In genomic region chrX:107556967-107557366, GRCh38 we compare ENCODE assay signal across 25 cellular contexts.
A peak's percentile ranks its signal among the peaks of the same experiment; 100 is the strongest.
DNase-seq lines count a peak whose midpoint lies in the region; ATAC-seq, FAIRE-seq and TF ChIP-seq lines count a peak whose summit lies in the region.
"Had no signal": no experiment of that assay in that cellular context is flagged by ENCODE, and none has a peak within 500 bp of the region (broad histone marks: within the 10 kb centered on the region; RNA-seq: fewer than 3 reads in every experiment).

No MANE protein-coding gene starts in this region.

- no peak for TF ChIP-seq RAD21 in HepG2 (CRISPR knock-in tag; IDR thresholded peaks at IDR 0.05)
- no peak for TF ChIP-seq RAD21 in GM12878 (IDR thresholded peaks at IDR 0.05; ENCODE audit: insufficient read depth, low read depth, low read length)

- POLR2A ChIA-PET in HepG2 (lab: Yijun Ruan, JAX), result no interaction called here
- POLR2A ChIA-PET in GM12878 (lab: Charles Lee), result no interaction called here
- POLR2A ChIA-PET in PC-3 (lab: Charles Lee; ENCODE audit: unreplicated experiment), result no interaction called here

- H3K79me2 ChIP-seq in HepG2 (ENCODE audit: insufficient read depth, low read length) (no peaks in the 10 kb centered on the region), GM12878 (ENCODE audit: control insufficient read depth, insufficient read depth, low read length) (no peaks in the 10 kb centered on the region), PC-3 (ENCODE audit: low read length) (no peaks in the 10 kb centered on the region)

- H3K27ac ChIP-seq in HepG2 (ENCODE audit: extremely low read length, insufficient read depth, low read length) (no peak overlapping the region), right lobe of liver (no peak overlapping the region), GM12878 (ENCODE audit: control insufficient read depth, insufficient read depth) (no peak overlapping the region), PC-3 (ENCODE audit: low read length) (no peak overlapping the region)
- H3K27ac ChIP-seq: 22Rv1; BLaER1 treated with 17β-estradiol and CSF1 and Interleukin-3, amounts not matched to agents 10 nM and 100 nM had no signal

- H4K20me1 ChIP-seq in HepG2 (ENCODE audit: insufficient read depth, low read length), result no peaks in the 10 kb centered on the region
- no peaks in the 10 kb centered on the region for H4K20me1 ChIP-seq in GM12878 (ENCODE audit: control insufficient read depth, insufficient read depth)
- no peaks in the 10 kb centered on the region for H4K20me1 ChIP-seq in PC-3 (ENCODE audit: low read length)

- no peak for TF ChIP-seq EP300 in HepG2 (IDR thresholded peaks at IDR 0.05; ENCODE audit: low read depth in 2 of 2, low read length in 2 of 2)
- TF ChIP-seq EP300 in HepG2 (CRISPR knock-in tag; IDR thresholded peaks at IDR 0.05; ENCODE audit: borderline replicate concordance), result no peak
- TF ChIP-seq EP300 in GM12878 (IDR thresholded peaks at IDR 0.05; ENCODE audit: borderline replicate concordance in 1 of 2, control insufficient read depth in 1 of 2, low read depth in 2 of 2, low read length in 2 of 2), result no peak

- SMC1A ChIA-PET in GM12878 (lab: Charles Lee; ENCODE audit: uncharacterized antibody, unreplicated experiment), result no interaction called here

- H3K9ac ChIP-seq in HepG2 (ENCODE audit: insufficient read depth, low read depth, low read length), result no peak overlapping the region
- no peak overlapping the region for H3K9ac ChIP-seq in GM12878 (ENCODE audit: control insufficient read depth, insufficient read depth, low read length)
- no peak overlapping the region for H3K9ac ChIP-seq in PC-3 (ENCODE audit: low read length)
- H3K9ac ChIP-seq: BLaER1 treated with 17β-estradiol and CSF1 and Interleukin-3, amounts not matched to agents 10 nM and 100 nM had no signal

- H3F3A ChIP-seq in PC-3 (ENCODE audit: low read length, unreplicated experiment), result no peaks in the 10 kb centered on the region

- no peaks in the 10 kb centered on the region for H3K9me2 ChIP-seq in PC-3 (replicated peaks; ENCODE audit: low read length)

- intact Hi-C loops in HepG2 (cut with micrococcal nuclease; ENCODE audit: unreplicated experiment) (no loop called here), right lobe of liver (cut with DNase I) (no loop called here), GM12878 (cut with micrococcal nuclease; ENCODE audit: unreplicated experiment) (no loop called here), PC-3 (cut with micrococcal nuclease) (no loop called here)

- H3K9me3 ChIP-seq in HepG2 (ENCODE audit: low read length), result no peaks in the 10 kb centered on the region
- no peaks in the 10 kb centered on the region for H3K9me3 ChIP-seq in right lobe of liver
- H3K9me3 ChIP-seq in GM12878 (replicated peaks; ENCODE audit: control insufficient read depth, insufficient read depth, low read length), result no peaks in the 10 kb centered on the region
- H3K9me3 ChIP-seq in PC-3 (ENCODE audit: low read length), result no peaks in the 10 kb centered on the region
- H3K9me3 ChIP-seq: BE2C; BLaER1 treated with 17β-estradiol and CSF1 and Interleukin-3, amounts not matched to agents 10 nM and 100 nM had no signal

- H3K36me3 ChIP-seq in HepG2 (replicated peaks in 1 of 2; ENCODE audit: control insufficient read depth in 1 of 2, insufficient read depth in 2 of 2, low read length in 2 of 2) (no peaks in the 10 kb centered on the region), right lobe of liver (no peaks in the 10 kb centered on the region), GM12878 (ENCODE audit: control insufficient read depth in 2 of 2, insufficient read depth in 2 of 2, low read length in 1 of 2) (no peaks in the 10 kb centered on the region), PC-3 (ENCODE audit: low read depth, low read length) (no peaks in the 10 kb centered on the region)
- H3K36me3 ChIP-seq: BE2C; BLaER1 treated with 17β-estradiol and CSF1 and Interleukin-3, amounts not matched to agents 10 nM and 100 nM had no signal

- CTCF ChIA-PET in HepG2 (lab: Yijun Ruan, JAX; ENCODE audit: low intra/inter-chr PET ratio, low total read pairs) (no interaction called here), GM12878 (lab: Yijun Ruan, JAX) (interaction anchor here (1.4 kb wide), 1 partner anchor 15 kb away, joined by 4 read pairs; no protein-coding TSS in a partner anchor), PC-3 (lab: Charles Lee) (no interaction called here)

- in situ Hi-C loops in HepG2 (cut with HindIII; ENCODE audit: extremely low pct_ligation_motif_present, low pct_unique_long_range_greater_than_20kb), result no loop called here
- in situ Hi-C loops in GM12878 (cut with MboI), result no loop called here

- TF ChIP-seq CTCF in HepG2 (CRISPR knock-in tag; IDR thresholded peaks at IDR 0.05) (no peak), right lobe of liver (IDR thresholded peaks at IDR 0.05) (no peak), GM12878 (IDR thresholded peaks at IDR 0.05 in 2 of 3, conservative IDR thresholded peaks at IDR 0.05 in 1 of 3; ENCODE audit: control insufficient read depth in 2 of 3, extremely low read depth in 1 of 3, insufficient read depth in 1 of 3, low read depth in 3 of 3, low read length in 3 of 3) (no peak), PC-3 (conservative IDR thresholded peaks at IDR 0.05; ENCODE audit: low read depth, low read length) (no peak)

- RAD21 ChIA-PET in GM12878 (lab: Charles Lee; ENCODE audit: unreplicated experiment), result no interaction called here

- H3K4me3 ChIP-seq in HepG2 (replicated peaks in 1 of 3; ENCODE audit: insufficient read depth in 1 of 3, low read depth in 2 of 3, low read length in 3 of 3) (no peak overlapping the region), right lobe of liver (no peak overlapping the region), GM12878 (no peak overlapping the region), PC-3 (ENCODE audit: low read length) (no peak overlapping the region)
- H3K4me3 ChIP-seq: BLaER1 treated with 17β-estradiol and CSF1 and Interleukin-3, amounts not matched to agents 10 nM and 100 nM; GM23338 had no signal

- ATAC-seq in HepG2 (no peak), right lobe of liver (no peak), GM12878 (no peak), GM21717 (IDR thresholded peaks at IDR 0.05; ENCODE audit: unreplicated experiment) (no peak), PC-3 (no peak)
- ATAC-seq: GM23338, HCT116 had no signal

- H2AFZ ChIP-seq in HepG2 (ENCODE audit: low read length) (no peak overlapping the region), GM12878 (ENCODE audit: control insufficient read depth, low read depth, low read length) (no peak overlapping the region), PC-3 (ENCODE audit: low read length) (no peak overlapping the region)
- H2AFZ ChIP-seq: GM23338 had no signal

- BruUV-seq in HepG2 (replicated peaks; lab: Mats Ljungman, UMichigan) (no TSS peak), GM12878 (replicated peaks; lab: Mats Ljungman, UMichigan) (no TSS peak), PC-3 (replicated peaks; lab: Mats Ljungman, UMichigan) (no TSS peak)

- no peak for TF ChIP-seq POLR2A in HepG2 (IDR thresholded peaks at IDR 0.05; ENCODE audit: insufficient read depth in 1 of 2, low read depth in 2 of 2, low read length in 2 of 2)
- TF ChIP-seq POLR2A in right lobe of liver (IDR thresholded peaks at IDR 0.05), result no peak
- TF ChIP-seq POLR2A in GM12878 (IDR thresholded peaks at IDR 0.05; ENCODE audit: low read depth, low read length), result no peak

- FAIRE-seq in HepG2 (lab: Jason Lieb, UNC) (peak; percentile 4), GM19239 (lab: Jason Lieb, UNC) (peak; percentile 71), GM12878 (lab: Jason Lieb, UNC) (peak; percentile 7)
- FAIRE-seq: A204.1, D721Med, GM12892 had no signal

- H3K4me2 ChIP-seq in HepG2 (ENCODE audit: low read depth, low read length) (no peak overlapping the region), GM12878 (ENCODE audit: control insufficient read depth, insufficient read depth) (no peak overlapping the region), PC-3 (ENCODE audit: low read length) (no peak overlapping the region)
- H3K4me2 ChIP-seq: BLaER1 treated with 17β-estradiol and CSF1 and Interleukin-3, amounts not matched to agents 10 nM and 100 nM; GM23338 had no signal

- H3K27me3 ChIP-seq in HepG2 (ENCODE audit: control insufficient read depth in 1 of 2, insufficient read depth in 2 of 2, low read length in 2 of 2), result no peaks in the 10 kb centered on the region
- H3K27me3 ChIP-seq in right lobe of liver, result peaks cover 0 to 6% of the 10 kb centered on the region in 2 donors
- no peaks in the 10 kb centered on the region for H3K27me3 ChIP-seq in GM12878 (replicated peaks in 1 of 2; ENCODE audit: control insufficient read depth in 2 of 2, insufficient read depth in 2 of 2, low read length in 1 of 2)
- no peaks in the 10 kb centered on the region for H3K27me3 ChIP-seq in PC-3 (ENCODE audit: low read length)
- H3K27me3 ChIP-seq: BE2C had no signal

- H3K4me1 ChIP-seq in HepG2 (ENCODE audit: insufficient read depth, low read length) (no peaks in the 10 kb centered on the region), right lobe of liver (no peaks in the 10 kb centered on the region), GM12878 (ENCODE audit: control insufficient read depth, insufficient read depth, low read length) (no peaks in the 10 kb centered on the region), PC-3 (ENCODE audit: insufficient read depth, low read length) (no peaks in the 10 kb centered on the region)
- H3K4me1 ChIP-seq: BE2C; BLaER1 treated with 17β-estradiol and CSF1 and Interleukin-3, amounts not matched to agents 10 nM and 100 nM had no signal

- WGBS in HepG2 (ENCODE audit: low lambda C conversion rate), result 36% methylated on average over 3 of the region's 3 CpGs
- WGBS in right lobe of liver (ENCODE audit: insufficient coverage, low coverage, low lambda C conversion rate, missing lambda C conversion rate), result 76% methylated on average over 3 of the region's 3 CpGs
- WGBS in GM12878 (ENCODE audit: insufficient coverage, insufficient replicate concordance, low lambda C conversion rate, missing lambda C conversion rate), result 0% methylated on average over 3 of the region's 3 CpGs

- DNase-seq in HepG2 (ENCODE audit: low spot score) (no peak), right lobe of liver (no peak), GM19239 (ENCODE audit: insufficient read length, low spot score) (no peak), GM12878 (ENCODE audit: low read depth, low spot score) (no peak), putamen (ENCODE audit: low spot score) (no peak), NCI-H2107 (lab: John Stamatoyannopoulos, UW) (no peak), PC-3 (no peak)
- DNase-seq: ACHN; AML-193; BE2C; CD4-positive, alpha-beta T cell; CD8-positive, alpha-beta memory T cell; DMS 273 treated with DMSO at 0.1 percent for 48 hours; DMS79; EL; GDM1; H9 had no signal

TF ChIP-seq in HepG2, 621 proteins besides CTCF, POLR2A, EP300 and RAD21 (continues in another document):
- TF ChIP-seq ZKSCAN8 (CRISPR knock-in tag; IDR thresholded peaks at IDR 0.05; ENCODE audit: borderline replicate concordance) (no peak), NCOA1 (CRISPR knock-in tag; IDR thresholded peaks at IDR 0.05) (no peak), ZNF773 (CRISPR knock-in tag; IDR thresholded peaks at IDR 0.05; ENCODE audit: borderline replicate concordance) (no peak), THAP11 (CRISPR knock-in tag; IDR thresholded peaks at IDR 0.05) (no peak)

TF ChIP-seq in GM12878, 131 proteins besides CTCF, POLR2A, EP300 and RAD21 (continues in another document):
- no peak for TF ChIP-seq SMAD1 (IDR thresholded peaks at IDR 0.05; ENCODE audit: low read depth, partially characterized antibody)
